8 cellular contexts compared by ENCODE assay signal in genomic region chr5:114449836-114450515, GRCh38.
DNase-seq lines count a peak whose midpoint lies in the region; ATAC-seq and TF ChIP-seq lines count a peak whose summit lies in the region.

No MANE protein-coding gene starts in this region.

- peaks cover 28% of the 10 kb centered on the region; the same call in 1 of the 2 replicates for H3K27me3 ChIP-seq in PC-3 (ENCODE audit: low read length)
- no peaks in the 10 kb centered on the region for H3K27me3 ChIP-seq in hepatocyte
- no peaks in the 10 kb centered on the region for H3K27me3 ChIP-seq in gastrocnemius medialis

- in situ Hi-C loops in gastrocnemius medialis (cut with MboI; ENCODE audit: low sequenced_read_pairs in 4 of 4) = loop anchor here (10.0 to 25.0 kb wide), 5 partner anchors 345 to 835 kb away; no protein-coding TSS in a partner anchor

- no peaks in the 10 kb centered on the region for H3K4me1 ChIP-seq in PC-3 (ENCODE audit: insufficient read depth, low read length)
- peaks cover 6% of the 10 kb centered on the region for H3K4me1 ChIP-seq in hepatocyte (ENCODE audit: insufficient read depth)
- H3K4me1 ChIP-seq in gastrocnemius medialis = peaks cover 0 to 6% of the 10 kb centered on the region in 2 donors

- POLR2A ChIA-PET in PC-3 (lab: Charles Lee; ENCODE audit: unreplicated experiment) = no interaction called here

- BruUV-seq in PC-3 (replicated peaks; lab: Mats Ljungman, UMichigan) = no TSS peak

- H3K4me3 ChIP-seq in PC-3 (ENCODE audit: low read length) = no peak overlapping the region
- H3K4me3 ChIP-seq in hepatocyte = no peak overlapping the region
- H3K4me3 ChIP-seq in gastrocnemius medialis = no peak overlapping the region

- no peaks in the 10 kb centered on the region for H4K20me1 ChIP-seq in PC-3 (ENCODE audit: low read length)
- no peaks in the 10 kb centered on the region for H4K20me1 ChIP-seq in hepatocyte (ENCODE audit: insufficient read depth, poor library complexity, severe bottlenecking)

- peak; percentile 88 for TF ChIP-seq CTCF in PC-3 (conservative IDR thresholded peaks at IDR 0.05; ENCODE audit: low read depth, low read length)
- TF ChIP-seq CTCF in hepatocyte (IDR thresholded peaks at IDR 0.05; ENCODE audit: poor library complexity) = peak; percentile 93
- peak; percentile 41 to 79 (median 75) for TF ChIP-seq CTCF in gastrocnemius medialis (IDR thresholded peaks at IDR 0.05 in 4 of 5, conservative IDR thresholded peaks at IDR 0.05 in 1 of 5)

- 13% methylated on average over 16 of the region's 16 CpGs for WGBS in hepatocyte (ENCODE audit: low lambda C conversion rate, missing lambda C conversion rate)

- H3F3A ChIP-seq in PC-3 (ENCODE audit: low read length, unreplicated experiment) = no peaks in the 10 kb centered on the region

- TF ChIP-seq POLR2A in gastrocnemius medialis (IDR thresholded peaks at IDR 0.05) = no peak

- H3K4me2 ChIP-seq in PC-3 (ENCODE audit: low read length) (no peak overlapping the region), hepatocyte (peak overlapping the region; percentile 16)

- H3K9me3 ChIP-seq in PC-3 (ENCODE audit: low read length) (no peaks in the 10 kb centered on the region), hepatocyte (ENCODE audit: low read depth) (no peaks in the 10 kb centered on the region), gastrocnemius medialis (no peaks in the 10 kb centered on the region)

- no peak overlapping the region for H2AFZ ChIP-seq in PC-3 (ENCODE audit: low read length)
- H2AFZ ChIP-seq in hepatocyte = no peak overlapping the region

- no peaks in the 10 kb centered on the region for H3K79me2 ChIP-seq in PC-3 (ENCODE audit: low read length)
- H3K79me2 ChIP-seq in hepatocyte = no peaks in the 10 kb centered on the region

- no peaks in the 10 kb centered on the region for H3K36me3 ChIP-seq in PC-3 (ENCODE audit: low read depth, low read length)
- H3K36me3 ChIP-seq in hepatocyte (replicated peaks; ENCODE audit: insufficient read depth, low read depth) = no peaks in the 10 kb centered on the region
- H3K36me3 ChIP-seq in gastrocnemius medialis = no peaks in the 10 kb centered on the region

- peak; percentile 98 for ATAC-seq in GM21423 (IDR thresholded peaks at IDR 0.05; ENCODE audit: unreplicated experiment)
- ATAC-seq in HG03571 (IDR thresholded peaks at IDR 0.05; ENCODE audit: unreplicated experiment) = peak; percentile 97
- ATAC-seq in PC-3 = peak; percentile 99
- ATAC-seq in gastrocnemius medialis = peak; percentile 70 to 80

- CTCF ChIA-PET in PC-3 (lab: Charles Lee) = interaction anchor here (0.6 to 1.3 kb wide), 2 partner anchors 178 to 838 kb away, joined by 4 to 15 read pairs; no protein-coding TSS in a partner anchor

- H3K27ac ChIP-seq in PC-3 (ENCODE audit: low read length) = no peak overlapping the region
- peak overlapping the region; percentile 6 for H3K27ac ChIP-seq in hepatocyte
- no peak overlapping the region for H3K27ac ChIP-seq in gastrocnemius medialis

- H3K9me2 ChIP-seq in PC-3 (replicated peaks; ENCODE audit: low read length) (no peaks in the 10 kb centered on the region), hepatocyte (replicated peaks; ENCODE audit: insufficient read depth) (no peaks in the 10 kb centered on the region)

- H3K9ac ChIP-seq in PC-3 (ENCODE audit: low read length) = no peak overlapping the region

- intact Hi-C loops in PC-3 (cut with micrococcal nuclease) = loop anchor here (1.0 to 5.0 kb wide), 3 partner anchors 339 to 838 kb away; no protein-coding TSS in a partner anchor
- intact Hi-C loops in gastrocnemius medialis (cut with DNase I; ENCODE audit: low total_unique reads) = loop anchor here (1.0 to 2.0 kb wide), 3 partner anchors 432 to 838 kb away; no protein-coding TSS in a partner anchor

- DNase-seq in DMS153 treated with DMSO at 0.1 percent for 48 hours (lab: John Stamatoyannopoulos, UW; ENCODE audit: unreplicated experiment) (peak; percentile 3), DMS153 (lab: John Stamatoyannopoulos, UW) (no peak), PC-3 (peak; percentile 63), amniotic epithelial cell (ENCODE audit: low read depth) (peak; percentile 53), hepatocyte (ENCODE audit: low spot score) (peak; percentile 87), gastrocnemius medialis (peak; percentile 11 to 40)
